In the genomic region with DNA sequence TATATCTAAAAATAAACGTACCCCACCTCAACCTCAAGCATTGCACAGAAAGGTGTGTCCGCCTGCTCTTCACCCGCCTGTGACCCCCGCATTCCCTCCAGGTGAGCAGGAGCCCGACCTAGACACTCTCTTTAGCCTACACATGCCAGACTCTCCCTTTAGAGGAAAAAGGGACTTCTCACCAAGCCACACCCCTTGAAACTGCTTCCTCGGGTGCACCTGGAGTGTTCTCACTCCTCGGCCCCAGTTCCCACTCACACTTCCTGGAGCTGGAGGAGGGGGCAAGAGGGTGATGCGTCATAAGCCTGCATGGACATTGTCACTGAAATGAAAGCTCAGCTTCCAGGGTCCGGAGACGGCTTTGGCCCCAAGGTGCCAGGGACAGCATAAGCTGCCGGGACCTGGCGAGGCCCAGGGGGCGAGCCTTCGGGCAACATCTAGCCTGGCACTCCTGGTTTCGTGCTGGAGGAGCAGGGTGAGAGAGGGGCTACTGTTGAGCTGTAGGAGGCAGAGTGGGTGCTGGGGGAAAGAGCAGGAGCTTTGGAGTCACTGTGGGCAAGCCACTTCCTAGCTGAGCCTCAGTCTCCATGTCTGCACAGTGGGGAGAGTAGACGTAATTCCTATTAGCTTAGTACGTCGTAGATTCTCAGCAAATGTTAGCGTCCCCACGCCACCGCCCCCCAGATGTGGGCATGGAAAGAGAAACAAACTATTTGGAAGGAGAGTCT, we compare ENCODE assay signal across 12 cellular contexts. TPM values are rescaled to one million over a fixed set of nuclear protein-coding genes. Genes with fewer than 3 reads are reported as not detected.
"Had no signal": no experiment of that assay in that cellular context is flagged by ENCODE, and none has a peak within 500 bp of the region (broad histone marks: within the 10 kb centered on the region; RNA-seq: fewer than 3 reads in every experiment).

No MANE protein-coding gene starts in this region.

- DNase-seq: activated CD4-positive, alpha-beta T cell treated with anti-CD3 and anti-CD28 coated beads, Interleukin-2, amount 50 U/mL, for 1 hour; activated naive CD4-positive, alpha-beta T cell treated with anti-CD3 and anti-CD28 coated beads, Interleukin-2, amount 10 ng/mL, durations not matched to agents 7 days and 5 days; caudate nucleus; effector CD8-positive, alpha-beta T cell; gastrocnemius medialis; left cardiac atrium; occipital lobe; retina; stimulated activated CD4-positive, alpha-beta T cell treated with anti-CD3 and anti-CD28 coated beads, Interleukin-15, amount 100 ng/mL, for 24 hours; thyroid gland had no signal

- H3K4me1 ChIP-seq: vagina had no signal

- H3K27ac ChIP-seq: coronary artery, gastrocnemius medialis, thyroid gland, vagina had no signal

- H3K27me3 ChIP-seq: thyroid gland, vagina had no signal

- H3K9me3 ChIP-seq: gastrocnemius medialis, thyroid gland, vagina had no signal

- H3K36me3 ChIP-seq: gastrocnemius medialis, thyroid gland, vagina had no signal

- H3K4me3 ChIP-seq: coronary artery, gastrocnemius medialis, thyroid gland, vagina had no signal

RNA-seq across cellular contexts. Expression of a gene that starts 9.8 kb away (rescaled TPM):
- total RNA-seq: left cardiac atrium, occipital lobe had no signal
